ENCODE assay signal across 11 cellular contexts in the genomic region with DNA sequence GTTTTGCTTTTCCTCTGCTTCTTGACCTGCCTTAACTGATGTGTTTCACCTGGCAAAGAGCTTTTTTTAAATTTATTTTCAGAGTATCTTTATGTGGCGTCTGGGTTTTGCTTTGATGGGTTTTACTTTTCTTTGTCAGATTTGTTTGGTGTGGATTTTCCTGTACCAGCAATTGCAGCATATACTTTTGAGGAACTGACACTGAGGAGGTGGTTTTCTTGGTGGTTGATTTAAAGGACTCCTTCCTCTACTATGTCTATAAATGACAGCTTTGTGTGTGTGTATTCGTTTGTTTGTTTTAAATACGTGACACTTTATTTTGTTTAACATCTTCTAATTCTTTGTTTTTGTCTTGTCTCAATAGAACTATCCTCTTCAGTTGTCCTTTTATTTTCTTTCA.
A peak's percentile ranks its signal among the peaks of the same experiment; 100 is the strongest.
DNase-seq lines count a peak whose midpoint lies in the region; ATAC-seq and TF ChIP-seq lines count a peak whose summit lies in the region.
"Had no signal": no experiment of that assay in that cellular context is flagged by ENCODE, and none has a peak within 500 bp of the region (broad histone marks: within the 10 kb centered on the region; RNA-seq: fewer than 3 reads in every experiment).

No MANE protein-coding gene starts in this region.

- H3K4me1 ChIP-seq in esophagus squamous epithelium, result no peaks in the 10 kb centered on the region

- H3K27me3 ChIP-seq in esophagus squamous epithelium, result no peaks in the 10 kb centered on the region
- H3K27me3 ChIP-seq: neutrophil had no signal

- peak; percentile 33 for DNase-seq in GM20000 (ENCODE audit: low spot score)
- no peak for DNase-seq in esophagus squamous epithelium (lab: John Stamatoyannopoulos, UW)
- no peak for DNase-seq in NCI-H2227 treated with DMSO at 0.1 percent for 48 hours (lab: John Stamatoyannopoulos, UW)
- no peak for DNase-seq in NCI-H1694 (lab: John Stamatoyannopoulos, UW)
- no peak for DNase-seq in iPS-NIHi7 (ENCODE audit: extremely low spot score)
- DNase-seq: activated B cell treated with CpG ODN at 0.5 μM for 24 hours, NCI-H2029 had no signal

- intact Hi-C loops in esophagus squamous epithelium (cut with DNase I), result no loop called here

- WGBS in esophagus squamous epithelium, 2 donors, result 29 to 40% methylated on average over 3 of the region's 3 CpGs

- no peaks in the 10 kb centered on the region for H3K9me3 ChIP-seq in esophagus squamous epithelium
- H3K9me3 ChIP-seq: neutrophil had no signal

- no peak for TF ChIP-seq CTCF in GM20000 (IDR thresholded peaks at IDR 0.05; ENCODE audit: extremely low read depth, missing control alignments)
- TF ChIP-seq CTCF in esophagus squamous epithelium (IDR thresholded peaks at IDR 0.05), result no peak

- no peak for TF ChIP-seq POLR2A in esophagus squamous epithelium (IDR thresholded peaks at IDR 0.05)

- H3K27ac ChIP-seq in esophagus squamous epithelium, result no peak overlapping the region
- H3K27ac ChIP-seq: neutrophil had no signal

- ATAC-seq in GM18502 (IDR thresholded peaks at IDR 0.05; ENCODE audit: poor library complexity, unreplicated experiment) (peak; percentile 91), HG02938 (IDR thresholded peaks at IDR 0.05; ENCODE audit: unreplicated experiment) (peak; percentile 99), HG03571 (IDR thresholded peaks at IDR 0.05; ENCODE audit: unreplicated experiment) (peak; percentile 99)

- H3K4me3 ChIP-seq in esophagus squamous epithelium, result no peak overlapping the region

- no peaks in the 10 kb centered on the region for H3K36me3 ChIP-seq in esophagus squamous epithelium
- H3K36me3 ChIP-seq: neutrophil had no signal
